In genomic region chr1:212269306-212269705, GRCh38 we compare ENCODE assay signal across 2 cellular contexts.
TF ChIP-seq lines count a peak whose summit lies in the region.

No MANE protein-coding gene starts in this region.

TF ChIP-seq in IMR-90, 13 proteins besides CTCF, POLR2A, EP300 and RAD21:
- TF ChIP-seq MAZ (IDR thresholded peaks at IDR 0.05; ENCODE audit: borderline replicate concordance, low read depth, low read length) (no peak), USF2 (IDR thresholded peaks at IDR 0.05; ENCODE audit: low read depth, low read length) (no peak), CEBPB (IDR thresholded peaks at IDR 0.05; ENCODE audit: low read depth, low read length) (no peak), ELK1 (IDR thresholded peaks at IDR 0.05; ENCODE audit: borderline replicate concordance, low read depth, low read length) (no peak), MAFK (IDR thresholded peaks at IDR 0.05; ENCODE audit: low read depth, low read length) (no peak), RCOR1 (IDR thresholded peaks at IDR 0.05; ENCODE audit: insufficient replicate concordance, low read length) (no peak)
TF ChIP-seq in IMR-90: peak in this region for 0.

TF ChIP-seq in H1, 55 proteins besides CTCF, POLR2A, EP300 and RAD21:
- TF ChIP-seq BACH1 (IDR thresholded peaks at IDR 0.05; ENCODE audit: low read length) (no peak), TEAD4 (IDR thresholded peaks at IDR 0.05; ENCODE audit: low read depth, low read length) (peak; percentile 66)
